ENCODE assay signal across 8 cellular contexts in genomic region chr4:4859010-4859798, GRCh38. TPM values are rescaled to one million over a fixed set of nuclear protein-coding genes. Genes with fewer than 3 reads are reported as not detected.
A peak's percentile ranks its signal among the peaks of the same experiment; 100 is the strongest.
DNase-seq lines count a peak whose midpoint lies in the region; ATAC-seq, FAIRE-seq and TF ChIP-seq lines count a peak whose summit lies in the region.

MSX1 (plus strand) TSS chr4:4859665; CDS start chr4:4859900, 235 bp downstream.

- 20% methylated on average over 12 of the region's 49 CpGs for WGBS in A549 (ENCODE audit: missing lambda C conversion rate)

- TF ChIP-seq EP300 in A549 (IDR thresholded peaks at IDR 0.05): no peak

- H3K27ac Mint-ChIP-seq in mesothelial cell of epicardium: peak within 1 kb of the TSS; percentile 96
- peak within 1 kb of the TSS; percentile 56 for H3K27ac Mint-ChIP-seq in stimulated activated memory B cell treated with anti-CD40 and anti-IgM and Interleukin-4, amounts not matched to agents 10 μg/mL and 1 μg/mL and 100 μg/mL, for 72 hours

- DNase-seq in A549 (ENCODE audit: low read depth in 1 of 2, low spot score in 1 of 2) (peak; percentile 72 to 74), GM10266 (ENCODE audit: extremely low spot score) (peak; percentile 95), NCI-H1105 treated with DMSO at 0.1 percent for 48 hours (lab: John Stamatoyannopoulos, UW) (peak; percentile 71), erythroblast (lab: John Stamatoyannopoulos, UW) (peak; percentile 57 to 60), mesothelial cell of epicardium (ENCODE audit: low spot score in 2 of 2, unreplicated experiment in 2 of 2) (peak; percentile 85 to 90)

- peaks cover 31% of the 10 kb centered on the region for H3K27me3 Mint-ChIP-seq in mesothelial cell of epicardium (ENCODE audit: low read depth)
- H3K27me3 Mint-ChIP-seq in stimulated activated memory B cell treated with anti-CD40 and anti-IgM and Interleukin-4, amounts not matched to agents 10 μg/mL and 1 μg/mL and 100 μg/mL, for 72 hours: peaks cover 92% of the 10 kb centered on the region

- H3K4me3 ChIP-seq in A549 (peak within 1 kb of the TSS; percentile 73), WI38 (ENCODE audit: low read depth, low read length) (peak within 1 kb of the TSS; percentile 73)

- TF ChIP-seq RAD21 in A549 (conservative IDR thresholded peaks at IDR 0.05 in 1 of 2, IDR thresholded peaks at IDR 0.05 in 1 of 2): no peak

- TF ChIP-seq POLR2A in A549 (IDR thresholded peaks at IDR 0.05; ENCODE audit: low read length) (peak; percentile 88), erythroblast (IDR thresholded peaks at IDR 0.05; ENCODE audit: low read length) (no peak)

- TF ChIP-seq CTCF in A549 (IDR thresholded peaks at IDR 0.05) (no peak), GM10266 (IDR thresholded peaks at IDR 0.05; ENCODE audit: control insufficient read depth, insufficient read depth, low read depth, missing control alignments) (no peak), WI38 (IDR thresholded peaks at IDR 0.05; ENCODE audit: low read depth, low read length) (no peak), mesothelial cell of epicardium (IDR thresholded peaks at IDR 0.05; ENCODE audit: unreplicated experiment) (no peak)

- H3K9me3 Mint-ChIP-seq in mesothelial cell of epicardium: no peaks in the 10 kb centered on the region
- peaks cover 6% of the 10 kb centered on the region for H3K9me3 Mint-ChIP-seq in stimulated activated memory B cell treated with anti-CD40 and anti-IgM and Interleukin-4, amounts not matched to agents 10 μg/mL and 1 μg/mL and 100 μg/mL, for 72 hours

- H3K36me3 Mint-ChIP-seq in mesothelial cell of epicardium: peaks cover 18% of the 10 kb centered on the region
- H3K36me3 Mint-ChIP-seq in stimulated activated memory B cell treated with anti-CD40 and anti-IgM and Interleukin-4, amounts not matched to agents 10 μg/mL and 1 μg/mL and 100 μg/mL, for 72 hours: peaks cover 6% of the 10 kb centered on the region

- peaks cover 67% of the 10 kb centered on the region for H3K4me1 Mint-ChIP-seq in mesothelial cell of epicardium
- H3K4me1 Mint-ChIP-seq in stimulated activated memory B cell treated with anti-CD40 and anti-IgM and Interleukin-4, amounts not matched to agents 10 μg/mL and 1 μg/mL and 100 μg/mL, for 72 hours: peaks cover 38% of the 10 kb centered on the region

- peak within 1 kb of the TSS; percentile 72 to 91 for H3K27ac ChIP-seq in A549

- CTCF ChIA-PET in A549 (lab: Yijun Ruan, JAX): no interaction called here

- POLR2A ChIA-PET in A549 (lab: Yijun Ruan, JAX): interaction anchor here (0.6 kb wide), 2 partner anchors 85 to 298 kb away, joined by 3 read pairs; no protein-coding TSS in a partner anchor

- H3K4me2 ChIP-seq in A549: peak within 1 kb of the TSS; percentile 85

- no peak for FAIRE-seq in A549 (lab: Jason Lieb, UNC)

- ATAC-seq in A549: peak; percentile 89 to 95
- ATAC-seq in HG02588 (IDR thresholded peaks at IDR 0.05; ENCODE audit: unreplicated experiment): peak; percentile 90
- peak; percentile 67 for ATAC-seq in stimulated activated memory B cell treated with anti-CD40 and anti-IgM and Interleukin-4, amounts not matched to agents 10 μg/mL and 1 μg/mL and 100 μg/mL, for 72 hours

- no peaks in the 10 kb centered on the region for H3K9me3 ChIP-seq in A549

- no peaks in the 10 kb centered on the region for H3K4me1 ChIP-seq in A549

- H3K4me3 Mint-ChIP-seq in mesothelial cell of epicardium: peak within 1 kb of the TSS; percentile 97
- peak within 1 kb of the TSS; percentile 73 for H3K4me3 Mint-ChIP-seq in stimulated activated memory B cell treated with anti-CD40 and anti-IgM and Interleukin-4, amounts not matched to agents 10 μg/mL and 1 μg/mL and 100 μg/mL, for 72 hours

TF ChIP-seq in A549, 52 proteins besides CTCF, POLR2A, EP300 and RAD21:
- no peak for TF ChIP-seq GATA3 (IDR thresholded peaks at IDR 0.05; ENCODE audit: borderline replicate concordance)
- TF ChIP-seq BCL3 (IDR thresholded peaks at IDR 0.05): 0 out of 3 replicates have a peak, but pooled peaks have one; percentile 53
- 0 out of 2 replicates have a peak, but pooled peaks have one; percentile 25 for TF ChIP-seq MAX (IDR thresholded peaks at IDR 0.05)
- peak in 1 of 2 experiments; percentile 47; a peak in 1 of 5 replicates for TF ChIP-seq JUN (IDR thresholded peaks at IDR 0.05)

RNA-seq across cellular contexts. Expression of gene MSX1, which starts in this region (rescaled TPM):
- 1.8 and 2.2 TPM in 2 replicates for polyA plus RNA-seq in A549 (2011; rRNA removed)
- 5.1 and 8.6 TPM in 2 replicates for polyA plus RNA-seq in A549 (2012; cell fraction: cytosol; rRNA removed)
- polyA plus RNA-seq in A549 (2012; cell fraction: nucleus; rRNA removed): 4.3 and 7.6 TPM in 2 replicates
- polyA plus RNA-seq in A549 (2017; fragmentation: RNase III; extraction: RNeasy Plus Mini Kit Qiagen cat#74134 plus additional on column Dnase treatment): 2.8 to 2.9 TPM (median 2.8 TPM) in 3 replicates
- 0.08 and 0.39 TPM in 2 replicates for polyA minus RNA-seq in A549 (2011; rRNA and poly(A)+ RNA removed)
- total RNA-seq in mesothelial cell of epicardium: 44.9 to 50.3 TPM (median 46.0 TPM) in 3 replicates

Comparison
In these comparisons a context has a peak if more than half of its experiments do, and no peak if none do; other contexts are left out.
1. Peak in every context shown above with its lines: DNase-seq, ATAC-seq, H3K4me3 ChIP-seq and H3K27ac ChIP-seq.